Comparison of ENCODE assay signal across 1 cellular context in the genomic region with DNA sequence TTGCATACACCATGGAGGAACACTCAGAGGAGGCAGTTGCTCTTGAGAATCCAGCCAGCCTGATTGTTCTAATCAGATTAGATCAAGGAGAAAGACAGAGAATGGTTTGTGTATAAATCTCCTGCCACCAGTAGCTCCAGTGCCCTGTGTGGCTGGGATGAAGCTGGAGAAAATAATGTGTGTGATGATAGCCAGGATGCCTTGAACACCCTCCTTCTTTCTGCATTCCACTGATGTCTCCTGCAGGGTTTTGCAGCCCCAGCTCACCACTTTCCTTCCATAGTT.
TF ChIP-seq lines count a peak whose summit lies in the region.

No MANE protein-coding gene starts in this region.

TF ChIP-seq in SK-N-SH, 30 proteins besides CTCF, POLR2A, EP300 and RAD21 (continued from another document):
- TF ChIP-seq, protein P1, sequence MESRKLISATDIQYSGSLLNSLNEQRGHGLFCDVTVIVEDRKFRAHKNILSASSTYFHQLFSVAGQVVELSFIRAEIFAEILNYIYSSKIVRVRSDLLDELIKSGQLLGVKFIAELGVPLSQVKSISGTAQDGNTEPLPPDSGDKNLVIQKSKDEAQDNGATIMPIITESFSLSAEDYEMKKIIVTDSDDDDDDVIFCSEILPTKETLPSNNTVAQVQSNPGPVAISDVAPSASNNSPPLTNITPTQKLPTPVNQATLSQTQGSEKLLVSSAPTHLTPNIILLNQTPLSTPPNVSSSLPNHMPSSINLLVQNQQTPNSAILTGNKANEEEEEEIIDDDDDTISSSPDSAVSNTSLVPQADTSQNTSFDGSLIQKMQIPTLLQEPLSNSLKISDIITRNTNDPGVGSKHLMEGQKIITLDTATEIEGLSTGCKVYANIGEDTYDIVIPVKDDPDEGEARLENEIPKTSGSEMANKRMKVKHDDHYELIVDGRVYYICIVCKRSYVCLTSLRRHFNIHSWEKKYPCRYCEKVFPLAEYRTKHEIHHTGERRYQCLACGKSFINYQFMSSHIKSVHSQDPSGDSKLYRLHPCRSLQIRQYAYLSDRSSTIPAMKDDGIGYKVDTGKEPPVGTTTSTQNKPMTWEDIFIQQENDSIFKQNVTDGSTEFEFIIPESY (IDR thresholded peaks at IDR 0.05; ENCODE audit: borderline replicate concordance, low read depth) = no peak
- TF ChIP-seq EZH2phosphoT487 (IDR thresholded peaks at IDR 0.05; ENCODE audit: borderline replicate concordance, low read depth) (no peak), RCOR1 (IDR thresholded peaks at IDR 0.05; ENCODE audit: low read length) (no peak), GABPA (IDR thresholded peaks at IDR 0.05; ENCODE audit: low read depth) (no peak), POLR2AphosphoS5 (IDR thresholded peaks at IDR 0.05; ENCODE audit: low read depth, low read length) (no peak)
